Comparison of ENCODE assay signal across 1 cellular context in the genomic region with DNA sequence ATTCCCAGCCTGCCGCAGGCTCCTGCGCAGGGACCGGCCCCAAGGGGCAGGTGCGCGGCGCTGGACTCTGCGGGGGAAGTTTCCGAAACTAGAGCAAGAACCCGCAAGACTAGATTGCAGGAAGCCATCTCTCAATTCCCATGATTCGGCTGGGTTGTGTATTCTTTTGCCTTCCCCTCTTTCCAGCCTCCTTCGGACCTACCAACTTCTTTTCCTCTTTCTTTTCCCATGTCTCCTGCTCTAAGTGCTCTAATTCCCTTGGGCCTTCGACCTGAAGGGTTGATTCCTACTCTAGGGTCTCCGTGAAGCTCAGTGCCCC.
TF ChIP-seq lines count a peak whose summit lies in the region.

No MANE protein-coding gene starts in this region.

TF ChIP-seq in HepG2, 621 proteins besides CTCF, POLR2A, EP300 and RAD21 (continued from another document):
- TF ChIP-seq, protein P1, sequence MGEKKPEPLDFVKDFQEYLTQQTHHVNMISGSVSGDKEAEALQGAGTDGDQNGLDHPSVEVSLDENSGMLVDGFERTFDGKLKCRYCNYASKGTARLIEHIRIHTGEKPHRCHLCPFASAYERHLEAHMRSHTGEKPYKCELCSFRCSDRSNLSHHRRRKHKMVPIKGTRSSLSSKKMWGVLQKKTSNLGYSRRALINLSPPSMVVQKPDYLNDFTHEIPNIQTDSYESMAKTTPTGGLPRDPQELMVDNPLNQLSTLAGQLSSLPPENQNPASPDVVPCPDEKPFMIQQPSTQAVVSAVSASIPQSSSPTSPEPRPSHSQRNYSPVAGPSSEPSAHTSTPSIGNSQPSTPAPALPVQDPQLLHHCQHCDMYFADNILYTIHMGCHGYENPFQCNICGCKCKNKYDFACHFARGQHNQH (CRISPR knock-in tag; IDR thresholded peaks at IDR 0.05) = no peak
